ENCODE assay signal across 15 cellular contexts in genomic region chr17:61461586-61461966, GRCh38. TPM values are rescaled to one million over a fixed set of nuclear protein-coding genes. Genes with fewer than 3 reads are reported as not detected.
DNase-seq lines count a peak whose midpoint lies in the region; ATAC-seq, FAIRE-seq and TF ChIP-seq lines count a peak whose summit lies in the region.
"Had no signal": no experiment of that assay in that cellular context is flagged by ENCODE, and none has a peak within 500 bp of the region (broad histone marks: within the 10 kb centered on the region; RNA-seq: fewer than 3 reads in every experiment).

No MANE protein-coding gene starts in this region.

- no peak overlapping the region for H3K27ac ChIP-seq in CD8-positive, alpha-beta T cell (ENCODE audit: low read depth, low read length)
- no peak overlapping the region for H3K27ac ChIP-seq in H1 (ENCODE audit: low read depth, low read length)
- no peak overlapping the region for H3K27ac ChIP-seq in neuronal stem cell (replicated peaks; ENCODE audit: low read length)
- H3K27ac ChIP-seq: thyroid gland had no signal

- H3K23me2 ChIP-seq in H1 (ENCODE audit: low read depth, low read length), result no peaks in the 10 kb centered on the region; the same call in 1 of the 2 replicates

- TF ChIP-seq RAD21 in H1 (IDR thresholded peaks at IDR 0.05 in 1 of 2, conservative IDR thresholded peaks at IDR 0.05 in 1 of 2; ENCODE audit: low read depth in 2 of 2, low read length in 2 of 2), result no peak

- H2BK5ac ChIP-seq in H1 (ENCODE audit: low read depth, low read length), result no peak overlapping the region
- no peak overlapping the region for H2BK5ac ChIP-seq in neuronal stem cell (ENCODE audit: low read length)

- H3K4ac ChIP-seq in H1 (replicated peaks; ENCODE audit: insufficient read length, low read depth, low read length) (no peak overlapping the region), neuronal stem cell (ENCODE audit: low read length) (no peak overlapping the region)

- ATAC-seq in CD8-positive, alpha-beta T cell, result no peak
- ATAC-seq: activated CD8-positive, alpha-beta T cell treated with anti-CD3 and anti-CD28 coated beads, Interleukin-2, amount 10 ng/mL, durations not matched to agents 7 days and 5 days had no signal

- H4K20me1 ChIP-seq in H1 (replicated peaks in 1 of 2; ENCODE audit: control insufficient read depth in 1 of 2, insufficient read depth in 2 of 2, low read length in 2 of 2), result peaks cover 6 to 19% of the 10 kb centered on the region in 2 experiments

- H3K36me3 ChIP-seq in CD8-positive, alpha-beta T cell (ENCODE audit: insufficient read depth, low read length), result no peaks in the 10 kb centered on the region
- H3K36me3 ChIP-seq in H1 (ENCODE audit: control insufficient read depth in 2 of 4, insufficient read depth in 4 of 4, low read length in 3 of 4) (peaks cover 0 to 7% (median 0%) of the 10 kb centered on the region in 4 experiments; a peak in 1 of 8 replicates), neuronal stem cell (replicated peaks in 1 of 2; ENCODE audit: control insufficient read depth in 2 of 2, insufficient read depth in 2 of 2, low read length in 2 of 2) (no peaks in the 10 kb centered on the region), MG63 (no peaks in the 10 kb centered on the region)
- H3K36me3 ChIP-seq: thyroid gland had no signal

- TF ChIP-seq CTCF in CD8-positive, alpha-beta T cell (IDR thresholded peaks at IDR 0.05), result no peak
- TF ChIP-seq CTCF in H1 (IDR thresholded peaks at IDR 0.05; ENCODE audit: control extremely low read depth in 1 of 3, insufficient read depth in 1 of 3, low read depth in 1 of 3, low read length in 3 of 3), result no peak

- CTCF ChIA-PET in CD8-positive, alpha-beta T cell (lab: Charles Lee), result no interaction called here
- CTCF ChIA-PET in H1 (lab: Charles Lee; ENCODE audit: partially characterized antibody), result interaction anchor here (0.5 to 14.5 kb wide), 10 partner anchors 9 to 490 kb away, joined by 3 to 171 read pairs (median 6); partner anchors contain the start of gene TBX4

- WGBS in H1 (ENCODE audit: extremely low coverage in 1 of 2, insufficient coverage in 1 of 2, insufficient read length in 1 of 2, insufficient replicate concordance in 2 of 2, low coverage in 1 of 2, low lambda C conversion rate in 2 of 2, missing lambda C conversion rate in 1 of 2), 2 experiments, result 5% methylated on average over 7 of the region's 7 CpGs; no CpG with 5 or more reads in 1 of the 2 experiments
- no CpG with 5 or more reads among the region's 7 CpGs for WGBS in neuronal stem cell (ENCODE audit: extremely low coverage in 2 of 2, insufficient read length in 2 of 2, insufficient replicate concordance in 1 of 2), 2 donors

- no peak for TF ChIP-seq POLR2A in H1 (IDR thresholded peaks at IDR 0.05; ENCODE audit: control extremely low read depth in 1 of 2, low read depth in 2 of 2, low read length in 2 of 2)

- no peaks in the 10 kb centered on the region for H3K9me3 Mint-ChIP-seq in CD8-positive, alpha-beta T cell

- H4K8ac ChIP-seq in H1 (ENCODE audit: extremely low read depth, insufficient read depth, low read length) (no peak overlapping the region), neuronal stem cell (ENCODE audit: low read depth, low read length) (no peak overlapping the region)

- no peak overlapping the region for H3K56ac ChIP-seq in H1 (replicated peaks; ENCODE audit: insufficient read length, low read depth, low read length)

- no peaks in the 10 kb centered on the region for H3K9me3 ChIP-seq in CD8-positive, alpha-beta T cell (ENCODE audit: low read length)
- no peaks in the 10 kb centered on the region; a peak in 1 of 4 replicates for H3K9me3 ChIP-seq in H1 (ENCODE audit: insufficient read depth in 2 of 2, low read depth in 1 of 2, low read length in 1 of 2)
- peaks cover 7 to 13% of the 10 kb centered on the region in 2 donors for H3K9me3 ChIP-seq in neuronal stem cell (replicated peaks in 1 of 2; ENCODE audit: control insufficient read depth in 2 of 2, insufficient read depth in 1 of 2, low read depth in 1 of 2, low read length in 2 of 2)
- no peaks in the 10 kb centered on the region for H3K9me3 ChIP-seq in MG63
- H3K9me3 ChIP-seq: thyroid gland had no signal

- no peaks in the 10 kb centered on the region for H3K79me2 ChIP-seq in H1 (ENCODE audit: control insufficient read depth in 1 of 2, insufficient read depth in 2 of 2, low read length in 2 of 2)

- no peak overlapping the region for H3K14ac ChIP-seq in H1 (ENCODE audit: insufficient read length)
- no peak overlapping the region for H3K14ac ChIP-seq in neuronal stem cell (ENCODE audit: low read length)

- H2BK12ac ChIP-seq in H1 (ENCODE audit: low read depth, low read length), result no peak overlapping the region
- H2BK12ac ChIP-seq in neuronal stem cell (ENCODE audit: low read length), result no peak overlapping the region

- H3K18ac ChIP-seq in H1 (ENCODE audit: extremely low read depth, low read length) (no peak overlapping the region), neuronal stem cell (ENCODE audit: low read length) (no peak overlapping the region)

- H2AFZ ChIP-seq in H1 (ENCODE audit: low read length), result no peak overlapping the region
- H2AFZ ChIP-seq in neuronal stem cell (ENCODE audit: low read length), result peak overlapping the region; percentile 80

- no peak for FAIRE-seq in H1 (lab: Jason Lieb, UNC)
- FAIRE-seq: D721Med had no signal

- H2BK120ac ChIP-seq in H1 (replicated peaks; ENCODE audit: low read depth, low read length) (no peak overlapping the region), neuronal stem cell (ENCODE audit: low read depth, low read length) (no peak overlapping the region)

- H3K23ac ChIP-seq in H1 (ENCODE audit: insufficient read length), result no peak overlapping the region
- no peak overlapping the region for H3K23ac ChIP-seq in neuronal stem cell (ENCODE audit: low read depth, low read length, poor library complexity)

- no peak overlapping the region for H2BK20ac ChIP-seq in H1 (ENCODE audit: low read length)

- peak overlapping the region; percentile 53 to 61 for H3K4me2 ChIP-seq in H1 (ENCODE audit: insufficient read depth in 1 of 2, low read depth in 2 of 2, low read length in 2 of 2)
- H3K4me2 ChIP-seq in neuronal stem cell (ENCODE audit: insufficient read depth, low read length, poor library complexity, severe bottlenecking), result peak overlapping the region; percentile 48

- H3K4me1 ChIP-seq in CD8-positive, alpha-beta T cell (ENCODE audit: insufficient read depth, low read length), result peaks cover 24% of the 10 kb centered on the region
- peaks cover 2 to 29% (median 10%) of the 10 kb centered on the region in 4 experiments; a peak in 6 of 7 replicates for H3K4me1 ChIP-seq in H1 (replicated peaks in 1 of 4; ENCODE audit: control insufficient read depth in 3 of 4, insufficient read depth in 4 of 4, low read length in 3 of 4)
- H3K4me1 ChIP-seq in neuronal stem cell (ENCODE audit: control insufficient read depth in 2 of 2, insufficient read depth in 1 of 2, low read depth in 1 of 2, low read length in 2 of 2), result no peaks in the 10 kb centered on the region

- intact Hi-C loops in CD8-positive, alpha-beta T cell (cut with DNase I, micrococcal nuclease), result no loop called here

- H2BK15ac ChIP-seq in H1 (ENCODE audit: low read length), result no peak overlapping the region
- H2BK15ac ChIP-seq in neuronal stem cell (ENCODE audit: low read length), result no peak overlapping the region

- H4K91ac ChIP-seq in H1 (replicated peaks; ENCODE audit: insufficient read length, low read length) (no peak overlapping the region), neuronal stem cell (ENCODE audit: low read depth, low read length, poor library complexity) (no peak overlapping the region)

- POLR2A ChIA-PET in CD8-positive, alpha-beta T cell (lab: Charles Lee), result no interaction called here
- POLR2A ChIA-PET in H1 (lab: Charles Lee; ENCODE audit: partially characterized antibody), result interaction anchor here (1.6 kb wide), 1 partner anchor 53 kb away, joined by 6 read pairs; no protein-coding TSS in a partner anchor

- peaks cover 29% of the 10 kb centered on the region for H3K4me1 Mint-ChIP-seq in CD8-positive, alpha-beta T cell (ENCODE audit: low read depth)

- no peak overlapping the region for H3K27ac Mint-ChIP-seq in CD8-positive, alpha-beta T cell
- H3K27ac Mint-ChIP-seq: activated CD8-positive, alpha-beta T cell treated with anti-CD3 and anti-CD28 coated beads, Interleukin-2, amount 10 ng/mL, durations not matched to agents 7 days and 5 days had no signal

- no peaks in the 10 kb centered on the region for H3K79me1 ChIP-seq in H1 (ENCODE audit: low read depth, low read length)
- H3K79me1 ChIP-seq in neuronal stem cell (ENCODE audit: low read depth, low read length), result no peaks in the 10 kb centered on the region

- DNase-seq in CD8-positive, alpha-beta T cell, result no peak
- DNase-seq in HuH-7.5 (ENCODE audit: low spot score), result peak; percentile 92
- DNase-seq in H1 (ENCODE audit: low read depth in 1 of 2, low spot score in 2 of 2), result no peak
- DNase-seq in neuronal stem cell (ENCODE audit: low spot score), result no peak
- no peak for DNase-seq in T-helper 9 cell
- DNase-seq in MG63, result no peak
- DNase-seq in NCI-H446 (lab: John Stamatoyannopoulos, UW), result no peak
- DNase-seq in D341Med (ENCODE audit: low spot score), result no peak
- DNase-seq: activated CD8-positive, alpha-beta T cell treated with anti-CD3 and anti-CD28 coated beads, Interleukin-2, amount 10 ng/mL, durations not matched to agents 7 days and 5 days; GOT3; NCI-H774; thyroid gland had no signal

- peaks cover 17% of the 10 kb centered on the region for H3K27me3 ChIP-seq in CD8-positive, alpha-beta T cell (ENCODE audit: insufficient read depth, low read length)
- H3K27me3 ChIP-seq in H1 (replicated peaks in 1 of 4; ENCODE audit: control insufficient read depth in 3 of 4, extremely low read depth in 1 of 4, insufficient read depth in 3 of 4, low read length in 3 of 4), result peaks cover 75 to 100% (median 98%) of the 10 kb centered on the region in 4 experiments
- H3K27me3 ChIP-seq in neuronal stem cell (ENCODE audit: control insufficient read depth in 3 of 3, insufficient read depth in 3 of 3, low read depth in 1 of 3, low read length in 3 of 3), result peaks cover 53 to 100% (median 79%) of the 10 kb centered on the region in 3 experiments
- no peaks in the 10 kb centered on the region for H3K27me3 ChIP-seq in MG63

- no peak overlapping the region for H3K4me3 ChIP-seq in CD8-positive, alpha-beta T cell (ENCODE audit: low read depth, low read length)
- H3K4me3 ChIP-seq in H1 (ENCODE audit: extremely low read depth in 1 of 4, insufficient read depth in 2 of 4, low read depth in 3 of 4, low read length in 4 of 4), result peak overlapping the region in 3 of 4 experiments; percentile 12 to 61 (median 21); a peak in 2 of 8 replicates
- no peak overlapping the region for H3K4me3 ChIP-seq in neuronal stem cell (ENCODE audit: low read length in 2 of 2)
- no peak overlapping the region for H3K4me3 ChIP-seq in MG63
- H3K4me3 ChIP-seq: thyroid gland had no signal

- no peak overlapping the region for H3K9ac ChIP-seq in H1 (replicated peaks in 1 of 4; ENCODE audit: extremely low read depth in 1 of 4, low read depth in 3 of 4, low read length in 3 of 4)
- no peak overlapping the region for H3K9ac ChIP-seq in neuronal stem cell (ENCODE audit: low read depth, low read length, poor library complexity)

- TF ChIP-seq EP300 in H1 (IDR thresholded peaks at IDR 0.05; ENCODE audit: borderline replicate concordance in 1 of 2, low read depth in 2 of 2, low read length in 2 of 2), result no peak

- H2AK5ac ChIP-seq in H1 (ENCODE audit: low read depth, low read length), result no peak overlapping the region
- H2AK5ac ChIP-seq in neuronal stem cell (ENCODE audit: low read depth, low read length), result no peak overlapping the region

- peak overlapping the region; percentile 54 for H3K4me3 Mint-ChIP-seq in CD8-positive, alpha-beta T cell
- H3K4me3 Mint-ChIP-seq: activated CD8-positive, alpha-beta T cell treated with anti-CD3 and anti-CD28 coated beads, Interleukin-2, amount 10 ng/mL, durations not matched to agents 7 days and 5 days had no signal

- no peaks in the 10 kb centered on the region for H3K36me3 Mint-ChIP-seq in CD8-positive, alpha-beta T cell

- H3K27me3 Mint-ChIP-seq in CD8-positive, alpha-beta T cell (ENCODE audit: low read depth), result peaks cover 62% of the 10 kb centered on the region

- H4K5ac ChIP-seq in H1 (ENCODE audit: insufficient read length, low read depth, low read length), result no peak overlapping the region

RNA-seq across cellular contexts. Expression of gene TBX4, which starts 9.4 kb away (rescaled TPM):
- not detected for total RNA-seq in CD8-positive, alpha-beta T cell
- total RNA-seq in H1 (2021; fragmentation: NEBNext Ultra II Directional; extraction: Animal tissue kit (Norgen Biotek cat#: 25700)), result not detected in 2 replicates
- polyA plus RNA-seq in H1 (2011; rRNA removed), result 0.02 TPM in 1 of 2 replicates, not detected in the other
- polyA plus RNA-seq in H1 (2011; cell fraction: cytosol; rRNA removed), result not detected
- not detected for polyA plus RNA-seq in H1 (2011; cell fraction: nucleus; rRNA removed)
- polyA plus RNA-seq in H1 (2012, experiment 1 of 2), result 0.15 to 0.34 TPM in 2 of 4 replicates, not detected in the others
- polyA plus RNA-seq in H1 (2012, experiment 2 of 2), result 0.04 TPM
- polyA plus RNA-seq in H1 (2013, experiment 1 of 2), result not detected
- 0.02 TPM for polyA plus RNA-seq in H1 (2013, experiment 2 of 2)
- polyA minus RNA-seq in H1 (2011; rRNA and poly(A)+ RNA removed), result not detected in 2 replicates
- not detected for polyA minus RNA-seq in H1 (2011; cell fraction: cytosol; rRNA and poly(A)+ RNA removed)
- polyA minus RNA-seq in H1 (2011; cell fraction: nucleus; rRNA and poly(A)+ RNA removed), result not detected
- not detected for polyA plus RNA-seq in neuronal stem cell (2013, experiment 1 of 2)
- not detected for polyA plus RNA-seq in neuronal stem cell (2013, experiment 2 of 2)
- 0.76 and 0.89 TPM in 2 replicates for total RNA-seq in MG63 (2014; rRNA removed; shearing (Covaris generic); ENCODE audit: low replicate concordance)
- total RNA-seq: activated CD8-positive, alpha-beta T cell treated with anti-CD3 and anti-CD28 coated beads, Interleukin-2, amount 10 ng/mL, durations not matched to agents 7 days and 5 days; epithelial cell of proximal tubule; T-helper 1 cell treated with Interleukin-12 subunit alpha and Interleukin-12 subunit beta and Interleukin-4 antibody, amounts not matched to agents 30 ng/mL and 1 ng/mL, for 36 hours had no signal

Comparison
In these comparisons a context has a peak if more than half of its experiments do, and no peak if none do; other contexts are left out.
1. H3K4me3 ChIP-seq: peak in H1 (3 of 4); none in CD8-positive, alpha-beta T cell (single experiment), neuronal stem cell (0 of 2) and MG63 (single experiment).